Comparison of ENCODE assay signal across 21 cellular contexts in the genomic region with DNA sequence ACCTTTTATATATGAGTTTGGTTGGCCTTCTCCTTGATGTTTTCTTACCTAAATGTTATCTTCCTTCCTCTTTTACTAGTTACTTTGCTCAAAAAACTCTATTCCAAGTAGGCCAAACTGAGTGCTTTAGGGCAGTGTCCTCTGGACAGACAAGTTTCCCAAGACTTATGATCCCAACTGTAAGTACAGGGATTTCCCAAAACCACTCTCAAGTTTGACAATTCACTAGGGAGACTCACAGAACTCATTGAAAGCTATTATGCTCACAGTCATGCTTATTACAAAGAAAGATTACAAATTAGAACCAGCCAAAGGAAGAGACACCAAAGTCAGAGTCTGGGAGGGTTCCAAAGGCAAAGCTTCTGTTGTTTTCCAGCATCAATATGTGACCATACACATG.
DNase-seq lines count a peak whose midpoint lies in the region; ATAC-seq and TF ChIP-seq lines count a peak whose summit lies in the region.
"Had no signal": no experiment of that assay in that cellular context is flagged by ENCODE, and none has a peak within 500 bp of the region (broad histone marks: within the 10 kb centered on the region; RNA-seq: fewer than 3 reads in every experiment).

No MANE protein-coding gene starts in this region.

- H3K4me1 ChIP-seq in adipocyte (ENCODE audit: control insufficient read depth, insufficient read depth, low read length) (peaks cover 45% of the 10 kb centered on the region), neuronal stem cell (ENCODE audit: control insufficient read depth in 2 of 2, insufficient read depth in 1 of 2, low read depth in 1 of 2, low read length in 2 of 2) (peaks cover 0 to 5% of the 10 kb centered on the region in 2 donors), smooth muscle cell (ENCODE audit: low read depth) (no peaks in the 10 kb centered on the region)
- H3K4me1 ChIP-seq: BLaER1, Caco-2 had no signal

- DNase-seq in adipocyte (ENCODE audit: low read depth) (peak; percentile 24), fibroblast of mammary gland (ENCODE audit: low read depth) (peak; percentile 31), neuronal stem cell (ENCODE audit: low spot score) (no peak), smooth muscle cell (lab: John Stamatoyannopoulos, UW; ENCODE audit: unreplicated experiment) (no peak), 8988T (no peak), DMS53 (lab: John Stamatoyannopoulos, UW) (no peak), GM13976 (ENCODE audit: low spot score) (no peak)
- DNase-seq: Caco-2; CD4-positive, CD25-positive, alpha-beta regulatory T cell; CD8-positive, alpha-beta T cell; DMS153; DMS79; EL; GDM1; GM23248; H7; HCEC 1CT had no signal

- H2AFZ ChIP-seq in neuronal stem cell (ENCODE audit: low read length) (peak overlapping the region; percentile 5), smooth muscle cell (ENCODE audit: low read depth) (peak overlapping the region; percentile 37)
- H2AFZ ChIP-seq: GM23248 had no signal

- H2BK15ac ChIP-seq in neuronal stem cell (ENCODE audit: low read length), result no peak overlapping the region

- H3K79me1 ChIP-seq in neuronal stem cell (ENCODE audit: low read depth, low read length), result no peaks in the 10 kb centered on the region

- H3K9me3 ChIP-seq in adipocyte (ENCODE audit: control insufficient read depth, low read length) (no peaks in the 10 kb centered on the region), neuronal stem cell (replicated peaks in 1 of 2; ENCODE audit: control insufficient read depth in 2 of 2, insufficient read depth in 1 of 2, low read depth in 1 of 2, low read length in 2 of 2) (no peaks in the 10 kb centered on the region), smooth muscle cell (replicated peaks; ENCODE audit: low read depth) (no peaks in the 10 kb centered on the region)
- H3K9me3 ChIP-seq: BLaER1, Caco-2 had no signal

- no peaks in the 10 kb centered on the region for H3K36me3 ChIP-seq in adipocyte (ENCODE audit: control insufficient read depth, insufficient read depth, low read length, severe bottlenecking)
- no peaks in the 10 kb centered on the region for H3K36me3 ChIP-seq in neuronal stem cell (replicated peaks in 1 of 2; ENCODE audit: control insufficient read depth in 2 of 2, insufficient read depth in 2 of 2, low read length in 2 of 2)
- no peaks in the 10 kb centered on the region for H3K36me3 ChIP-seq in smooth muscle cell (ENCODE audit: low read depth)
- H3K36me3 ChIP-seq: BLaER1 had no signal

- no peak overlapping the region for H3K18ac ChIP-seq in neuronal stem cell (ENCODE audit: low read length)

- H2BK5ac ChIP-seq in neuronal stem cell (ENCODE audit: low read length), result no peak overlapping the region

- H3K4me2 ChIP-seq in neuronal stem cell (ENCODE audit: insufficient read depth, low read length, poor library complexity, severe bottlenecking) (no peak overlapping the region), smooth muscle cell (no peak overlapping the region)
- H3K4me2 ChIP-seq: BLaER1 had no signal

- no peaks in the 10 kb centered on the region for H3K79me2 ChIP-seq in smooth muscle cell (ENCODE audit: low read depth)

- no peak overlapping the region for H2BK120ac ChIP-seq in neuronal stem cell (ENCODE audit: low read depth, low read length)

- H3F3A ChIP-seq in smooth muscle cell (ENCODE audit: low read depth), result no peaks in the 10 kb centered on the region

- H4K91ac ChIP-seq in neuronal stem cell (ENCODE audit: low read depth, low read length, poor library complexity), result no peak overlapping the region

- no peak for ATAC-seq in HG03565 (IDR thresholded peaks at IDR 0.05; ENCODE audit: unreplicated experiment)
- ATAC-seq: CD8-positive, alpha-beta T cell; GM12878 had no signal

- H3K27ac ChIP-seq in neuronal stem cell (replicated peaks; ENCODE audit: low read length) (no peak overlapping the region), smooth muscle cell (ENCODE audit: low read depth) (no peak overlapping the region)
- H3K27ac ChIP-seq: BLaER1, C4-2B, GM23248 had no signal

- no peak overlapping the region for H3K14ac ChIP-seq in neuronal stem cell (ENCODE audit: low read length)

- no peak overlapping the region for H2AK5ac ChIP-seq in neuronal stem cell (ENCODE audit: low read depth, low read length)

- H3K4me3 ChIP-seq in adipocyte (ENCODE audit: low read length), result no peak overlapping the region
- H3K4me3 ChIP-seq in fibroblast of mammary gland (ENCODE audit: control insufficient read depth, low read depth, low read length), result no peak overlapping the region
- H3K4me3 ChIP-seq in neuronal stem cell (ENCODE audit: low read length in 2 of 2), result no peak overlapping the region
- H3K4me3 ChIP-seq in smooth muscle cell, result no peak overlapping the region
- H3K4me3 ChIP-seq: BLaER1, GM12878, GM23248 had no signal

- no peak overlapping the region for H3K23ac ChIP-seq in neuronal stem cell (ENCODE audit: low read depth, low read length, poor library complexity)

- in situ Hi-C loops in GM13976 (cut with MboI; ENCODE audit: low sequenced_read_pairs, unreplicated experiment), result no loop called here

- H2BK12ac ChIP-seq in neuronal stem cell (ENCODE audit: low read length), result no peak overlapping the region

- H3K27me3 ChIP-seq in adipocyte (replicated peaks; ENCODE audit: control insufficient read depth, insufficient read depth, low read length) (no peaks in the 10 kb centered on the region), neuronal stem cell (ENCODE audit: control insufficient read depth in 3 of 3, insufficient read depth in 3 of 3, low read depth in 1 of 3, low read length in 3 of 3) (no peaks in the 10 kb centered on the region), smooth muscle cell (ENCODE audit: low read depth) (no peaks in the 10 kb centered on the region)
- H3K27me3 ChIP-seq: BLaER1 had no signal

- H4K20me1 ChIP-seq in smooth muscle cell (ENCODE audit: low read depth), result no peaks in the 10 kb centered on the region
- H4K20me1 ChIP-seq: BLaER1 had no signal

- TF ChIP-seq CTCF in fibroblast of mammary gland (conservative IDR thresholded peaks at IDR 0.05; ENCODE audit: control insufficient read depth, insufficient read depth, low read depth, low read length) (no peak), smooth muscle cell (IDR thresholded peaks at IDR 0.05; ENCODE audit: borderline replicate concordance, insufficient read depth, poor library complexity, severe bottlenecking) (no peak), GM13976 (IDR thresholded peaks at IDR 0.05; ENCODE audit: borderline replicate concordance, control extremely low read depth, extremely low read depth, insufficient read depth, missing control alignments) (no peak)

- no peak overlapping the region for H4K8ac ChIP-seq in neuronal stem cell (ENCODE audit: low read depth, low read length)

- H3K9ac ChIP-seq in adipocyte (ENCODE audit: low read length), result no peak overlapping the region
- H3K9ac ChIP-seq in neuronal stem cell (ENCODE audit: low read depth, low read length, poor library complexity), result no peak overlapping the region
- no peak overlapping the region for H3K9ac ChIP-seq in smooth muscle cell (ENCODE audit: low read depth)
- H3K9ac ChIP-seq: BLaER1, GM23248 had no signal

- no peak overlapping the region for H3K4ac ChIP-seq in neuronal stem cell (ENCODE audit: low read length)

Comparison
In these comparisons a context has a peak if more than half of its experiments do, and no peak if none do; other contexts are left out.
1. DNase-seq: peak in adipocyte (single experiment) and fibroblast of mammary gland (single experiment); none in neuronal stem cell (single experiment), smooth muscle cell (single experiment), 8988T (single experiment), DMS53 (single experiment) and GM13976 (single experiment).